Comparison of ENCODE assay signal across 28 cellular contexts in the genomic region with DNA sequence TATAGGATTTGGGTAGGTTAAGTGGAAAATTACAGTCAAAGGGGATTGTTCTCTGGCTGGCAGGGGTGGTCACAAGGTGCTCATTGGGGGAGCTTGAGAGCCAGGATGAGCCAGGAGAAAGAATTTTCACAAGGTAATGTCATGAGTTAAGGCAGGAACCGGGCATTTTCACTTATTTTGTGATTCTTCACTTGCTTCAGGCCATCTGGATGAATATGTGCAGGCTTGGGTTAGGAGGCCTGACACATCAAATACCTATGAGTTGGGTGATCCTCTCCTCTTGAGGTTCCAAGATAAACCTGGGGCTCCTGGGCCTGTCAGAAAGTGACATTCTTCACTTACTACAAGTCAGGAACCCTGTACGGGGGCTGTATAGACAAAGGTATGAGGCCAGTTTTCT.
"Had no signal": no experiment of that assay in that cellular context is flagged by ENCODE, and none has a peak within 500 bp of the region (broad histone marks: within the 10 kb centered on the region; RNA-seq: fewer than 3 reads in every experiment).

No MANE protein-coding gene starts in this region.

- H3K9me3 ChIP-seq: ascending aorta, heart left ventricle, left ventricle myocardium inferior, neutrophil, right lobe of liver, thoracic aorta, upper lobe of left lung had no signal

- H3K27me3 ChIP-seq: ascending aorta, dorsolateral prefrontal cortex, heart left ventricle, neutrophil, right lobe of liver, upper lobe of left lung had no signal

- H3K27me3 Mint-ChIP-seq: activated naive CD8-positive, alpha-beta T cell treated with anti-CD3 and anti-CD28 coated beads for 36 hours; brain; naive B cell had no signal

- H3K4me1 Mint-ChIP-seq: brain, mesothelial cell of epicardium had no signal

- H3K36me3 ChIP-seq: ascending aorta, heart left ventricle, left ventricle myocardium inferior, neutrophil, right lobe of liver, thoracic aorta, upper lobe of left lung had no signal

- H3K9me3 Mint-ChIP-seq: activated naive CD4-positive, alpha-beta T cell treated with anti-CD3 and anti-CD28 coated beads for 36 hours; activated naive CD8-positive, alpha-beta T cell treated with anti-CD3 and anti-CD28 coated beads for 36 hours; activated T-helper 1 cell treated with anti-CD3 and anti-CD28 coated beads, Interleukin-12 subunit alpha, Interleukin-12 subunit beta, Interleukin-2, Interleukin-4 antibody, amounts not matched to agents 30 ng/mL and 10 ng/mL and 1 ng/mL, durations not matched to agents 14 hours and 24 hours and 36 hours; brain; mesothelial cell of epicardium; nephron progenitor cell had no signal

- ATAC-seq: esophagus mucosa; heart left ventricle; right lobe of liver; stimulated activated naive CD8-positive, alpha-beta T cell treated with anti-CD3 and anti-CD28 coated beads, Interleukin-15, Interleukin-2, amounts not matched to agents 100 U/mL and 50 U/mL, for 24 hours had no signal

- H3K4me3 Mint-ChIP-seq: activated naive CD4-positive, alpha-beta T cell treated with anti-CD3 and anti-CD28 coated beads for 36 hours; activated naive CD8-positive, alpha-beta T cell treated with anti-CD3 and anti-CD28 coated beads for 36 hours; activated T-helper 1 cell treated with anti-CD3 and anti-CD28 coated beads, Interleukin-12 subunit alpha, Interleukin-12 subunit beta, Interleukin-2, Interleukin-4 antibody, amounts not matched to agents 30 ng/mL and 10 ng/mL and 1 ng/mL, durations not matched to agents 14 hours and 24 hours and 36 hours; brain; mesothelial cell of epicardium; naive B cell; nephron progenitor cell had no signal

- H3K27ac Mint-ChIP-seq: activated naive CD4-positive, alpha-beta T cell treated with anti-CD3 and anti-CD28 coated beads for 36 hours; activated naive CD8-positive, alpha-beta T cell treated with anti-CD3 and anti-CD28 coated beads for 36 hours; activated T-helper 1 cell treated with anti-CD3 and anti-CD28 coated beads, Interleukin-12 subunit alpha, Interleukin-12 subunit beta, Interleukin-2, Interleukin-4 antibody, amounts not matched to agents 30 ng/mL and 10 ng/mL and 1 ng/mL, durations not matched to agents 14 hours and 24 hours and 36 hours; brain; mesothelial cell of epicardium; nephron progenitor cell had no signal

- H3K36me3 Mint-ChIP-seq: activated naive CD8-positive, alpha-beta T cell treated with anti-CD3 and anti-CD28 coated beads for 36 hours; brain; mesothelial cell of epicardium had no signal

- H3K4me3 ChIP-seq: ascending aorta, coronary artery, dorsolateral prefrontal cortex, heart left ventricle, left ventricle myocardium inferior, lung, right lobe of liver, thoracic aorta, upper lobe of left lung had no signal

- H3K27ac ChIP-seq: ascending aorta, coronary artery, dorsolateral prefrontal cortex, heart left ventricle, left ventricle myocardium inferior, neutrophil, right lobe of liver, thoracic aorta, upper lobe of left lung had no signal

- DNase-seq: activated CD4-positive, alpha-beta T cell treated with anti-CD3 and anti-CD28 coated beads, Interleukin-2, amount 50 U/mL, for 4 hours; activated CD8-positive, alpha-beta memory T cell treated with anti-CD3 and anti-CD28 coated beads for 24 hours; activated effector memory CD4-positive, alpha-beta T cell treated with anti-CD3 and anti-CD28 coated beads, Interleukin-2, amount 50 U/mL, for 16 hours; activated naive CD4-positive, alpha-beta T cell treated with anti-CD3 and anti-CD28 coated beads for 36 hours; activated naive CD8-positive, alpha-beta T cell treated with anti-CD3 and anti-CD28 coated beads for 36 hours; activated T-cell treated with anti-CD3 and anti-CD28 coated beads, Interleukin-2, amount 50 U/mL, for 1 hour; dorsolateral prefrontal cortex; effector memory CD4-positive, alpha-beta T cell; foreskin fibroblast; heart left ventricle; hypothalamus; left ventricle myocardium inferior; naive B cell; nephron progenitor cell; right lobe of liver; stimulated activated CD4-positive, alpha-beta T cell treated with anti-CD3 and anti-CD28 coated beads, Interleukin-2, amount 100 ng/mL, for 48 hours; stimulated activated naive CD8-positive, alpha-beta T cell treated with anti-CD3 and anti-CD28 coated beads, Interleukin-15, Interleukin-2, amounts not matched to agents 100 U/mL and 50 U/mL, for 24 hours; T-helper 2 cell; upper lobe of left lung had no signal

- H3K4me1 ChIP-seq: left ventricle myocardium inferior, right lobe of liver had no signal
